In the genomic region with DNA sequence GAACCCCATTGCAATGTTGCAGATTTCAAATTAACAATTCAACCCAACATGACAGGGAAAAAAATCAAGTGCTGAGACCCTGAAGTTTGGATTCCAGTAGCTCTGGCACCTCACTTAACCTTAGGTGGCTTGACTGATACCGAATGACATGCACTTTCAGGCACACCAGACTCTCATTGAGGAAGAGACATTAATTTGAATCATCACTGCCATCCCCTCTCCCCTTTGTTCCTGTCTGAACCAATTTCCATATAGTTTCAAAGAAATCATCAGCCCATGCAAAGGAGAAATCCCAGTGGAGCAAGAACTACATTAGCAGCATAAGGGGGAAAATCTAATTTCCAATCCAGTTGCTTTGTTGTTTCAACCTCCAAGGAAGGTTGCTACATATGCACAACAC, we compare ENCODE assay signal across 23 cellular contexts. TPM values are rescaled to one million over a fixed set of nuclear protein-coding genes. Genes with fewer than 3 reads are reported as not detected.
DNase-seq lines count a peak whose midpoint lies in the region; ATAC-seq, FAIRE-seq and TF ChIP-seq lines count a peak whose summit lies in the region.
"Had no signal": no experiment of that assay in that cellular context is flagged by ENCODE, and none has a peak within 500 bp of the region (broad histone marks: within the 10 kb centered on the region; RNA-seq: fewer than 3 reads in every experiment).

No MANE protein-coding gene starts in this region.

- WGBS in esophagus muscularis mucosa = 72% methylated on average over 1 of the region's 1 CpG

- no peak for ATAC-seq in HG02610 (IDR thresholded peaks at IDR 0.05; ENCODE audit: unreplicated experiment)
- ATAC-seq: activated T-cell treated with anti-CD3 and anti-CD28 coated beads, Interleukin-2, amount 50 U/mL, for 4 hours; foreskin keratinocyte had no signal

- H3K4me1 Mint-ChIP-seq in CD14-positive monocyte = peaks cover 95% of the 10 kb centered on the region

- H3K27ac ChIP-seq in HL-60 (replicated peaks) = peak overlapping the region; percentile 97; the same call in 1 of the 2 replicates
- H3K27ac ChIP-seq in esophagus muscularis mucosa (replicated peaks in 1 of 4) = peak overlapping the region; percentile 69 to 100 (median 80)
- H3K27ac ChIP-seq: foreskin keratinocyte, KMS-11, parathyroid adenoma had no signal

- no peaks in the 10 kb centered on the region for H3K27me3 ChIP-seq in HL-60 (ENCODE audit: insufficient read depth, poor library complexity, severe bottlenecking)
- no peaks in the 10 kb centered on the region for H3K27me3 ChIP-seq in esophagus muscularis mucosa
- H3K27me3 ChIP-seq: foreskin keratinocyte had no signal

- H3K27ac Mint-ChIP-seq in CD14-positive monocyte = peak overlapping the region in 5 of 7 donors; percentile 20 to 96 (median 45)
- H3K27ac Mint-ChIP-seq: activated naive CD4-positive, alpha-beta T cell treated with anti-CD3 and anti-CD28 coated beads for 36 hours had no signal

- FAIRE-seq in urothelium cell line (lab: Jason Lieb, UNC) = no peak

- TF ChIP-seq POLR2A in esophagus muscularis mucosa (IDR thresholded peaks at IDR 0.05; ENCODE audit: low read depth) = no peak

- no peaks in the 10 kb centered on the region for H3K9me3 Mint-ChIP-seq in CD14-positive monocyte
- H3K9me3 Mint-ChIP-seq: activated naive CD4-positive, alpha-beta T cell treated with anti-CD3 and anti-CD28 coated beads for 36 hours; activated T-cell treated with anti-CD3 and anti-CD28 coated beads, Interleukin-2, amount 50 U/mL, for 4 hours had no signal

- H3K4me3 Mint-ChIP-seq in CD14-positive monocyte = no peak overlapping the region
- H3K4me3 Mint-ChIP-seq: activated naive CD4-positive, alpha-beta T cell treated with anti-CD3 and anti-CD28 coated beads for 36 hours; activated T-cell treated with anti-CD3 and anti-CD28 coated beads, Interleukin-2, amount 50 U/mL, for 4 hours had no signal

- no peaks in the 10 kb centered on the region for H3K9me3 ChIP-seq in esophagus muscularis mucosa

- peaks cover 95 to 100% (median 98%) of the 10 kb centered on the region in 4 donors for H3K4me1 ChIP-seq in esophagus muscularis mucosa

- H3K36me3 Mint-ChIP-seq in CD14-positive monocyte = peaks cover 24 to 34% of the 10 kb centered on the region in 2 donors

- H3K36me3 ChIP-seq in esophagus muscularis mucosa = no peaks in the 10 kb centered on the region

- TF ChIP-seq CTCF in CD14-positive monocyte (IDR thresholded peaks at IDR 0.05) = no peak
- TF ChIP-seq CTCF in HL-60 (IDR thresholded peaks at IDR 0.05; ENCODE audit: insufficient read depth, low read length) = no peak
- TF ChIP-seq CTCF in esophagus muscularis mucosa (IDR thresholded peaks at IDR 0.05) = no peak

- intact Hi-C loops in CD14-positive monocyte (cut with micrococcal nuclease) (loop anchor here in 1 of 2 donors (10.0 kb wide), 1 partner anchor 337 kb away; no protein-coding TSS in a partner anchor), esophagus muscularis mucosa (cut with DNase I) (no loop called here)

- H3K27me3 Mint-ChIP-seq in CD14-positive monocyte (ENCODE audit: low read depth in 3 of 3) = peaks cover 0 to 2% (median 0%) of the 10 kb centered on the region in 3 donors

- DNase-seq in CD14-positive monocyte (ENCODE audit: low spot score) (no peak), HL-60 (ENCODE audit: low read depth in 1 of 2, low spot score in 1 of 2) (no peak), esophagus muscularis mucosa (ENCODE audit: extremely low spot score) (no peak), retina (peak; percentile 73), urothelium cell line (ENCODE audit: low spot score) (no peak), HPDE6-E6E7 (ENCODE audit: extremely low spot score) (no peak)
- DNase-seq: activated CD4-positive, CD25-positive, alpha-beta regulatory T cell treated with anti-CD3 and anti-CD28 coated beads, Interleukin-2, amount 50 U/mL, for 72 hours; activated naive CD4-positive, alpha-beta T cell treated with anti-CD3 and anti-CD28 coated beads for 36 hours; activated T-cell treated with anti-CD3 and anti-CD28 coated beads, Interleukin-2, amount 50 U/mL, for 4 hours; cerebellar nuclear complex; COR-L47; DND-41; erythroblast; foreskin keratinocyte; islet precursor cell; MV-4-11; NCI-H1694 treated with DMSO at 0.1 percent for 48 hours; NCI-H226; OCI-M1; SHP77 treated with DMSO at 0.1 percent for 48 hours had no signal

- no peak overlapping the region for H3K4me3 ChIP-seq in HL-60 (replicated peaks; ENCODE audit: insufficient read depth, low read length)
- no peak overlapping the region for H3K4me3 ChIP-seq in esophagus muscularis mucosa

- no peak for TF ChIP-seq EP300 in esophagus muscularis mucosa (IDR thresholded peaks at IDR 0.05)

RNA-seq across cellular contexts. Expression of gene KLF7, which starts 27.8 kb away (rescaled TPM):
- 10 to 100 TPM in 1 of 2 donors, 1 to 10 TPM in 1; 9.4 to 10.3 TPM for polyA plus RNA-seq in CD14-positive monocyte
- 10 to 100 TPM; 25.3 to 47.4 (median 36.9) TPM for total RNA-seq in esophagus muscularis mucosa
